Comparison of ENCODE assay signal across 2 cellular contexts in genomic region chr16:70453891-70454220, GRCh38.
TF ChIP-seq lines count a peak whose summit lies in the region.

No MANE protein-coding gene starts in this region.

TF ChIP-seq in IMR-90, 13 proteins besides CTCF, POLR2A, EP300 and RAD21 (continued from another document):
- TF ChIP-seq ELK1 (IDR thresholded peaks at IDR 0.05; ENCODE audit: borderline replicate concordance, low read depth, low read length) (no peak), MAFK (IDR thresholded peaks at IDR 0.05; ENCODE audit: low read depth, low read length) (no peak)

TF ChIP-seq in liver, 16 proteins besides CTCF, POLR2A, EP300 and RAD21 (continued from another document):
- no peak for TF ChIP-seq RXRA (IDR thresholded peaks at IDR 0.05)
